ENCODE assay signal across 19 cellular contexts in genomic region chr1:196070940-196071339, GRCh38.
"Had no signal": no experiment of that assay in that cellular context is flagged by ENCODE, and none has a peak within 500 bp of the region (broad histone marks: within the 10 kb centered on the region; RNA-seq: fewer than 3 reads in every experiment).

No MANE protein-coding gene starts in this region.

- DNase-seq: activated CD4-positive, alpha-beta T cell treated with anti-CD3 and anti-CD28 coated beads, Interleukin-2, amount 10 ng/mL, durations not matched to agents 7 days and 5 days; activated CD4-positive, CD25-positive, alpha-beta regulatory T cell treated with anti-CD3 and anti-CD28 coated beads, Interleukin-2, amount 50 U/mL, for 72 hours; activated CD8-positive, alpha-beta T cell treated with anti-CD3 and anti-CD28 coated beads, Interleukin-2, amount 10 ng/mL, durations not matched to agents 7 days and 5 days; activated gamma-delta T cell; aorta; brain microvascular endothelial cell; colonic mucosa; endodermal cell; heart left ventricle; islet precursor cell; left cardiac atrium; naive B cell; retina; stimulated activated CD4-positive, alpha-beta T cell treated with anti-CD3 and anti-CD28 coated beads, Interleukin-4, amount 100 ng/mL, for 1 hour; stimulated activated naive CD4-positive, alpha-beta T cell; T-helper 1 cell; upper lobe of left lung; WERI-Rb-1 had no signal

- H3K27ac ChIP-seq: brain microvascular endothelial cell, colonic mucosa, epithelial cell of prostate, heart left ventricle, upper lobe of left lung, WERI-Rb-1 had no signal

- ATAC-seq: activated CD8-positive, alpha-beta T cell treated with anti-CD3 and anti-CD28 coated beads, Interleukin-2, amount 10 ng/mL, durations not matched to agents 7 days and 5 days; heart left ventricle; left cardiac atrium had no signal

- H3K4me3 ChIP-seq: colonic mucosa, heart left ventricle, upper lobe of left lung had no signal

- H3K36me3 ChIP-seq: brain microvascular endothelial cell, colonic mucosa, heart left ventricle, upper lobe of left lung, WERI-Rb-1 had no signal

- H3K4me1 ChIP-seq: colonic mucosa, heart left ventricle, upper lobe of left lung had no signal

- H3K9me3 ChIP-seq: colonic mucosa, heart left ventricle, upper lobe of left lung had no signal

- H3K27me3 ChIP-seq: brain microvascular endothelial cell, colonic mucosa, heart left ventricle, upper lobe of left lung had no signal
